8 cellular contexts compared by ENCODE assay signal in the genomic region with DNA sequence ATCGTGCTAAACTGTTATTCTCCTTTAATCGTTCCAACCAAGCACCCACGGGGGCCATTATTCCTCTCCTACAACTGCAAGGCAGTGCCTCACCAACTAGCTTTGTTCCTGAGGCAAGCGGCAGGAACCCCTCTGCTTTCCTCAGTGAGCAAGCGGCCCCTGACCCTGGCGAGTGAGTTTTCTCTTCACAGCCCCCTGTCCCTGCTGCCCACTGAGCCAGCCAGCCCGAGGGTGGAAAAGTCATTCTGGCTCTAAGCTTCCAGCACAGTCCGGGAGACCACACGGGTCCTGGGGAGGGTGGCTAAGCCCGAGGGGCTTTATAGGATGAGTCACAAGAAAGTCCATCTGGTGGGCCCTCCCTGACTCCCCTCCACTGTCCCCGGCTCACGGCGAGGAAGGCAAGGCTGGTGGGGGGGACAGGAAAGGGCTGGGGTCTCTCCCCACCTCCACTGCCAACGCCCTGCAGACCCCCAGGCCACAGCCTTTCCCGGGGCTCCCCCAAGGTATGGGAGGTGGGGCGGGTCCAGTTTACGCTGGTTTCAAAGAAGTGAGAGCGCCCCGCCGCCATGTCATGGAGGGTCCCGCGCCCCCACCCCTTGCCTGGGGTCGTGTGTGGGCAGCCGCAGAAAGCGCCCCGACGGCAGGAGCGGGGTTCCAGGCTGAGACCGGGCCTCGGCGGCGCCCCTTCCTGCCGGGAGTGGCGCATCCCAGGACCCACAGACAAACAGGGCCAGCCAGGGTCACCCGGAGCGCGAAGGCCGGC. TPM values are rescaled to one million over a fixed set of nuclear protein-coding genes. Genes with fewer than 3 reads are reported as not detected.
A peak's percentile ranks its signal among the peaks of the same experiment; 100 is the strongest.
DNase-seq lines count a peak whose midpoint lies in the region; ATAC-seq and TF ChIP-seq lines count a peak whose summit lies in the region.

No MANE protein-coding gene starts in this region.

- ATAC-seq in HG03439 (IDR thresholded peaks at IDR 0.05; ENCODE audit: unreplicated experiment) (peak; percentile 2), lung (ENCODE audit: insufficient read depth, low FRiP score) (no peak), aorta (ENCODE audit: low FRiP score) (no peak)

- peaks cover 49% of the 10 kb centered on the region for H3K36me3 Mint-ChIP-seq in brain

- H3K4me3 Mint-ChIP-seq in brain, result peak overlapping the region; percentile 85 to 91 (median 86)

- H3K4me1 Mint-ChIP-seq in brain, result peaks cover 60% of the 10 kb centered on the region

- H3K27ac ChIP-seq in lung (ENCODE audit: low read depth in 1 of 2, low read length in 1 of 2) (peak overlapping the region; percentile 94 to 97), aorta (ENCODE audit: low read depth in 1 of 2, low read length in 2 of 2) (peak overlapping the region in 1 of 2 donors; percentile 78)

- intact Hi-C loops in aorta (cut with DNase I), result loop anchor here (10.0 kb wide), 3 partner anchors 76 to 306 kb away; partner anchors contain the start of genes ATP5ME (in 1 of the 2), MYL5 (in 1 of the 2) and PCGF3 (in 1 of the 2)

- peak overlapping the region; percentile 64 to 99 (median 86) for H3K27ac Mint-ChIP-seq in brain

- TF ChIP-seq CTCF in GM12865 (IDR thresholded peaks at IDR 0.05; ENCODE audit: insufficient read depth, low read depth, low read length, missing control alignments) (no peak), brain (conservative IDR thresholded peaks at IDR 0.05) (no peak), lung (IDR thresholded peaks at IDR 0.05; ENCODE audit: control extremely low read depth, extremely low read depth) (no peak)

- peaks cover 0 to 3% (median 0%) of the 10 kb centered on the region in 5 experiments for H3K9me3 Mint-ChIP-seq in brain

- H3K9me3 ChIP-seq in lung (ENCODE audit: control insufficient read depth in 2 of 2, insufficient read depth in 1 of 2, low read length in 1 of 2) (peaks cover 0 to 2% of the 10 kb centered on the region in 2 donors), aorta (ENCODE audit: control insufficient read depth, low read length) (peaks cover 1% of the 10 kb centered on the region)

- H3K36me3 ChIP-seq in lung (ENCODE audit: control insufficient read depth in 2 of 2, insufficient read depth in 2 of 2, low read length in 2 of 2) (peaks cover 3 to 7% of the 10 kb centered on the region in 2 donors), aorta (ENCODE audit: control insufficient read depth in 1 of 2, insufficient read depth in 2 of 2, low read length in 1 of 2) (peaks cover 2 to 3% of the 10 kb centered on the region in 2 donors)

- peaks cover 38% of the 10 kb centered on the region for H3K27me3 Mint-ChIP-seq in brain

- H3K27me3 ChIP-seq in lung (ENCODE audit: control insufficient read depth, insufficient read depth), result no peaks in the 10 kb centered on the region
- H3K27me3 ChIP-seq in aorta (ENCODE audit: control insufficient read depth in 1 of 2, insufficient read depth in 2 of 2, low read length in 1 of 2), result no peaks in the 10 kb centered on the region

- DNase-seq in GM12865 (ENCODE audit: low read depth) (no peak), lung (ENCODE audit: low spot score) (no peak), aorta (peak; percentile 52 to 69), AG08395 (ENCODE audit: low spot score) (no peak), epidermal melanocyte (ENCODE audit: insufficient read length, low spot score) (no peak)
- DNase-seq in activated CD8-positive, alpha-beta memory T cell treated with anti-CD3 and anti-CD28 coated beads, Interleukin-2, amount 50 U/mL, for 4 hours, result no peak

- H3K4me3 ChIP-seq in GM12865 (ENCODE audit: low read depth, low read length) (peak overlapping the region; percentile 91), lung (peak overlapping the region; percentile 97), aorta (ENCODE audit: low read length in 2 of 2) (peak overlapping the region; percentile 65 to 75)

- 3 to 5% methylated on average over 37 to 38 of the region's 38 CpGs for WGBS in lung, 2 donors
- WGBS in aorta, 2 donors, result 2% methylated on average over 37 to 38 of the region's 38 CpGs

- H3K4me1 ChIP-seq in lung (ENCODE audit: control insufficient read depth in 2 of 2, insufficient read depth in 2 of 2, low read length in 2 of 2) (peaks cover 4 to 27% of the 10 kb centered on the region in 2 donors), aorta (ENCODE audit: control insufficient read depth in 1 of 2, insufficient read depth in 2 of 2, low read length in 2 of 2) (peaks cover 0 to 2% of the 10 kb centered on the region in 2 donors)

RNA-seq across cellular contexts. Expression of gene CPLX1, which starts 45.0 kb away (rescaled TPM):
- 89.5 TPM for polyA plus RNA-seq in brain (ENCODE audit: insufficient read depth, low read depth, low replicate concordance)
- 1 to 10 TPM; 1.4 to 3.9 TPM for total RNA-seq in lung
- 1 to 10 TPM; 1.1 to 2.9 TPM for polyA plus RNA-seq in lung
- 10 to 100 TPM in 1 of 2 donors, 1 to 10 TPM in 1; 5.2 to 13.7 TPM for total RNA-seq in aorta
- under 1 TPM; 0.13 to 0.50 TPM for polyA plus RNA-seq in aorta

Comparison
In these comparisons a context has a peak if more than half of its experiments do, and no peak if none do; other contexts are left out.
1. DNase-seq: peak in aorta (2 of 2); none in GM12865 (single experiment), lung (single experiment), AG08395 (single experiment), epidermal melanocyte (single experiment) and activated CD8-positive, alpha-beta memory T cell treated with anti-CD3 and anti-CD28 coated beads, Interleukin-2, amount 50 U/mL, for 4 hours (single experiment).
2. RNA of gene CPLX1, which starts 45.0 kb away (polyA plus RNA-seq): 89.5 TPM in brain (single experiment); 1.1 to 2.9 TPM in lung and 0.13 to 0.50 TPM in aorta; every median in the first group is over 10 times any median in the second.
3. Peak in every context shown above with its lines, with median percentiles within 50 percentile points of each other: H3K4me3 ChIP-seq.